14 cellular contexts compared by ENCODE assay signal in the genomic region with DNA sequence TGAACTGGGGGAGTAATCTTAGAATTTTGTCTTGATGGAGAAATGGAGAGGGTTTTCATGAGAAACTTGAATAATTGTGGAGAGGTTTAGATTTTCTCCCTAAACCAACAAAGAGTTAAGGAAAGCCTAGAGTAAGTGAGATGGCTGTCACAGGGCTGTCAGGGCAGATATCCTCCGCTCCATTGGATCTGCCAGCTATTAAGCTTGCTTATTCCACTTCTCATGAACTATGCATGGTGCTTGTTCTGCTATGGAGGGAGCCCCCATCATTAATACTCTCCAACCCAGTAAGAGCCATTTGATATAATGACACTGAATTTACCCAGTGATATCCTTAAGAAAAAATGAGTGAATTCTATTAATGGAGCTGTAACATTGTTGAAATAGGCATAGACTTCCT.
A peak's percentile ranks its signal among the peaks of the same experiment; 100 is the strongest.
DNase-seq lines count a peak whose midpoint lies in the region; TF ChIP-seq lines count a peak whose summit lies in the region.
"Had no signal": no experiment of that assay in that cellular context is flagged by ENCODE, and none has a peak within 500 bp of the region (broad histone marks: within the 10 kb centered on the region; RNA-seq: fewer than 3 reads in every experiment).

No MANE protein-coding gene starts in this region.

- no peak overlapping the region for H3K4me3 ChIP-seq in breast epithelium
- H3K4me3 ChIP-seq: BLaER1 treated with 17β-estradiol and CSF1 and Interleukin-3, amounts not matched to agents 10 nM and 100 nM; GM23248; HAP-1 had no signal

- H3K4me1 Mint-ChIP-seq in MCF 10A (ENCODE audit: insufficient read depth, unreplicated experiment) (no peaks in the 10 kb centered on the region), neural crest cell (peaks cover 52% of the 10 kb centered on the region)
- H3K4me1 Mint-ChIP-seq: B cell had no signal

- no peaks in the 10 kb centered on the region for H3K27me3 ChIP-seq in breast epithelium
- H3K27me3 ChIP-seq: BLaER1 treated with 17β-estradiol and CSF1 and Interleukin-3, amounts not matched to agents 10 nM and 100 nM had no signal

- CTCF ChIA-PET in MCF 10A (lab: Yijun Ruan, JAX), result interaction anchor here (1.2 kb wide), 1 partner anchor 27 kb away, joined by 5 read pairs; no protein-coding TSS in a partner anchor

- H3K4me3 Mint-ChIP-seq in MCF 10A (ENCODE audit: unreplicated experiment), result no peak overlapping the region
- peak overlapping the region; percentile 11 for H3K4me3 Mint-ChIP-seq in neural crest cell
- H3K4me3 Mint-ChIP-seq: B cell; CD8-positive, alpha-beta T cell had no signal

- no peaks in the 10 kb centered on the region for H3K4me1 ChIP-seq in breast epithelium

- no peak for TF ChIP-seq CTCF in breast epithelium (IDR thresholded peaks at IDR 0.05)
- no peak for TF ChIP-seq CTCF in MCF 10A (IDR thresholded peaks at IDR 0.05; ENCODE audit: unreplicated experiment)
- no peak for TF ChIP-seq CTCF in neural crest cell (conservative IDR thresholded peaks at IDR 0.05)

- H3K27ac Mint-ChIP-seq in MCF 10A (ENCODE audit: low read depth, unreplicated experiment), result no peak overlapping the region
- no peak overlapping the region for H3K27ac Mint-ChIP-seq in neural crest cell (ENCODE audit: unreplicated experiment)
- H3K27ac Mint-ChIP-seq: B cell; CD8-positive, alpha-beta T cell had no signal

- POLR2A ChIA-PET in MCF 10A (lab: Yijun Ruan, JAX), result no interaction called here

- BruUV-seq in MCF 10A (replicated peaks; lab: Mats Ljungman, UMichigan), result no TSS peak

- H3K27ac ChIP-seq in breast epithelium, result peak overlapping the region; percentile 42 to 58
- H3K27ac ChIP-seq: BLaER1 treated with 17β-estradiol and CSF1 and Interleukin-3, amounts not matched to agents 10 nM and 100 nM; GM23248 had no signal

- H3K9me3 ChIP-seq in breast epithelium, result no peaks in the 10 kb centered on the region
- H3K9me3 ChIP-seq: HAP-1 had no signal

- intact Hi-C loops in breast epithelium (cut with DNase I; ENCODE audit: low total_unique reads) (no loop called here), MCF 10A (cut with micrococcal nuclease) (no loop called here)

- no peaks in the 10 kb centered on the region for H3K36me3 ChIP-seq in breast epithelium
- H3K36me3 ChIP-seq: BLaER1 treated with 17β-estradiol and CSF1 and Interleukin-3, amounts not matched to agents 10 nM and 100 nM; HAP-1 had no signal

- H3K9me3 Mint-ChIP-seq in MCF 10A (ENCODE audit: unreplicated experiment) (no peaks in the 10 kb centered on the region), neural crest cell (peaks cover under 1% of the 10 kb centered on the region)
- H3K9me3 Mint-ChIP-seq: CD8-positive, alpha-beta T cell had no signal

- TF ChIP-seq POLR2A in breast epithelium (IDR thresholded peaks at IDR 0.05), result no peak

- no peaks in the 10 kb centered on the region for H3K36me3 Mint-ChIP-seq in MCF 10A (ENCODE audit: insufficient read depth, unreplicated experiment)
- peaks cover 5% of the 10 kb centered on the region for H3K36me3 Mint-ChIP-seq in neural crest cell (ENCODE audit: low read depth)
- H3K36me3 Mint-ChIP-seq: CD8-positive, alpha-beta T cell had no signal

- DNase-seq in breast epithelium (ENCODE audit: low spot score in 2 of 2) (no peak), MCF 10A (ENCODE audit: unreplicated experiment) (no peak), neural crest cell (ENCODE audit: low read depth, low spot score) (no peak), retina (peak; percentile 81), GDM1 (lab: John Stamatoyannopoulos, UW) (no peak), NCI-H187 (lab: John Stamatoyannopoulos, UW) (no peak)
- DNase-seq: Calu3; CD8-positive, alpha-beta T cell; DMS79 treated with DMSO at 0.1 percent for 48 hours; EL; GM23248 had no signal

- H3K27me3 Mint-ChIP-seq in MCF 10A (ENCODE audit: insufficient read depth, unreplicated experiment) (no peaks in the 10 kb centered on the region), neural crest cell (ENCODE audit: low read depth) (no peaks in the 10 kb centered on the region)
- H3K27me3 Mint-ChIP-seq: B cell had no signal
